ENCODE assay signal across 7 cellular contexts in genomic region chr7:92143192-92143880, GRCh38. TPM values are rescaled to one million over a fixed set of nuclear protein-coding genes. Genes with fewer than 3 reads are reported as not detected.
"Had no signal": no experiment of that assay in that cellular context is flagged by ENCODE, and none has a peak within 500 bp of the region (broad histone marks: within the 10 kb centered on the region; RNA-seq: fewer than 3 reads in every experiment).

No MANE protein-coding gene starts in this region.

RNA-seq across cellular contexts. Expression of gene LRRD1, which starts 35.6 kb away (rescaled TPM):
- total RNA-seq: PC-3, PC-9, Right ventricle myocardium superior, RPMI7951, SJSA1, SK-MEL-5 had no signal
- polyA plus RNA-seq: SK-N-SH had no signal
